Comparison of ENCODE assay signal across 23 cellular contexts in the genomic region with DNA sequence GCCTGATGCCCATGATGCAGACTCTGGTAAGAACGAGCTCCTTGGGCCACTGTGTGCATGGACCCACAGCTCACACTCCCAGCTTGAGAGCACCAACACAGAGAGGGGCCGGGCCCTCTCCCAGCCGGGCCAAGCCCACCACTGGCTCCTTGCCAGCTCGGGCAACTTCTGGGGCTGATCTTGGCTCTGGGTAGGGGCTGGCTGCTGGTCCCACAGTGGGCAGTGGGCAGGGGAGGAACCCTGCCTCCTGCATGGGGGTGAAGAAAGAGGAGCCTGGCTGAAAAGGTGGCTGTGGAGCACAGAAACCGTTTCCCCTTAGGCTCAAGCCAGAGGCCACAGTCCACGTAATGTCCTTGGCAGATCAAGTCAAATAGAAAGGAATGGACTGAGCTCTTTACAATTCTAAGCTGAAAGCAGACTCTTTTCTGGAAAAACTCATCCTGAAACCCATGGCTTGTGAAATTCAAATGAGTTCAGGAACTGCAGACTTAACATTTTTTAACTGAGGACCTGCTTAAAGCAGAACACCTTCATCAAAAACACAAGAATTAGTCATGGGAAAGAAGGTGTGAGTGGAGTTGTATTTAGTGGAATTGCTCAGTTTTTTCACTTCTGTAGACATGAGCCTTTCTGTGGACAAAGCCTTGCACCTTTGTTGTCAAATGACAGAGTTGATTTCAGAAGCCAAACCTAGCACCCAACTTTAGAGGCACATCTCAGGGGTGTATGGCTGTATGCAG.
DNase-seq lines count a peak whose midpoint lies in the region; ATAC-seq and TF ChIP-seq lines count a peak whose summit lies in the region.
"Had no signal": no experiment of that assay in that cellular context is flagged by ENCODE, and none has a peak within 500 bp of the region (broad histone marks: within the 10 kb centered on the region; RNA-seq: fewer than 3 reads in every experiment).

No MANE protein-coding gene starts in this region.

- H3K4me3 Mint-ChIP-seq in dendritic cell treated with granulocyte-macrophage colony-stimulating factor and Interleukin-4, amounts not matched to agents 40 ng/mL and 50 ng/mL, for 4 days, result no peak overlapping the region
- H3K4me3 Mint-ChIP-seq in neural progenitor cell (no peak overlapping the region), Caco-2 (ENCODE audit: unreplicated experiment) (no peak overlapping the region)
- H3K4me3 Mint-ChIP-seq: activated naive CD8-positive, alpha-beta T cell treated with anti-CD3 and anti-CD28 coated beads, Interleukin-2, amount 50 U/mL, for 24 hours; nephron; T-helper 17 cell had no signal

- CTCF ChIA-PET in Caco-2 (lab: Charles Lee), result no interaction called here

- no peaks in the 10 kb centered on the region for H3F3A ChIP-seq in neural progenitor cell (ENCODE audit: low read depth)

- H3K4me3 ChIP-seq in heart left ventricle, result no peak overlapping the region
- no peak overlapping the region for H3K4me3 ChIP-seq in neural progenitor cell
- no peak overlapping the region for H3K4me3 ChIP-seq in upper lobe of right lung
- H3K4me3 ChIP-seq in Caco-2 (ENCODE audit: low read depth, low read length), result no peak overlapping the region
- H3K4me3 ChIP-seq: BLaER1 treated with 17β-estradiol and CSF1 and Interleukin-3, amounts not matched to agents 10 nM and 100 nM; breast epithelium; smooth muscle cell had no signal

- no peak overlapping the region for H3K4me2 ChIP-seq in neural progenitor cell
- H3K4me2 ChIP-seq: smooth muscle cell had no signal

- peaks cover 0 to 82% (median 27%) of the 10 kb centered on the region in 9 donors for H3K36me3 ChIP-seq in heart left ventricle
- H3K36me3 ChIP-seq in neural progenitor cell, result no peaks in the 10 kb centered on the region
- H3K36me3 ChIP-seq in upper lobe of right lung, result peaks cover 64% of the 10 kb centered on the region
- H3K36me3 ChIP-seq in Caco-2 (ENCODE audit: control insufficient read depth, insufficient read depth, low read length), result no peaks in the 10 kb centered on the region
- H3K36me3 ChIP-seq: breast epithelium had no signal

- no peaks in the 10 kb centered on the region for H3K27me3 Mint-ChIP-seq in dendritic cell treated with granulocyte-macrophage colony-stimulating factor and Interleukin-4, amounts not matched to agents 40 ng/mL and 50 ng/mL, for 4 days
- peaks cover 9% of the 10 kb centered on the region for H3K27me3 Mint-ChIP-seq in neural progenitor cell (ENCODE audit: insufficient read depth, low read depth)
- H3K27me3 Mint-ChIP-seq in Caco-2 (ENCODE audit: insufficient read depth, unreplicated experiment), result no peaks in the 10 kb centered on the region
- H3K27me3 Mint-ChIP-seq: activated naive CD8-positive, alpha-beta T cell treated with anti-CD3 and anti-CD28 coated beads, Interleukin-2, amount 50 U/mL, for 24 hours; T-helper 17 cell had no signal

- BruUV-seq in Caco-2 (replicated peaks; lab: Mats Ljungman, UMichigan), result no TSS peak

- peaks cover 79% of the 10 kb centered on the region for H3K4me1 Mint-ChIP-seq in dendritic cell treated with granulocyte-macrophage colony-stimulating factor and Interleukin-4, amounts not matched to agents 40 ng/mL and 50 ng/mL, for 4 days (ENCODE audit: low read depth)
- H3K4me1 Mint-ChIP-seq in neural progenitor cell, result peaks cover 25% of the 10 kb centered on the region
- H3K4me1 Mint-ChIP-seq in Caco-2 (ENCODE audit: low read depth, unreplicated experiment), result no peaks in the 10 kb centered on the region

- no peaks in the 10 kb centered on the region for H3K9me3 Mint-ChIP-seq in dendritic cell treated with granulocyte-macrophage colony-stimulating factor and Interleukin-4, amounts not matched to agents 40 ng/mL and 50 ng/mL, for 4 days
- no peaks in the 10 kb centered on the region for H3K9me3 Mint-ChIP-seq in neural progenitor cell
- H3K9me3 Mint-ChIP-seq in Caco-2 (ENCODE audit: unreplicated experiment), result no peaks in the 10 kb centered on the region
- H3K9me3 Mint-ChIP-seq: activated naive CD8-positive, alpha-beta T cell treated with anti-CD3 and anti-CD28 coated beads, Interleukin-2, amount 50 U/mL, for 24 hours; activated T-helper 2 cell treated with anti-CD3 and anti-CD28 coated beads, Interferon-gamma antibody, Interleukin-2, Interleukin-4, amounts not matched to agents 10 μg/mL and 5 μg/mL and 100 μg/mL, durations not matched to agents 14 hours and 24 hours and 36 hours; nephron had no signal

- no peak overlapping the region for H2AFZ ChIP-seq in neural progenitor cell (replicated peaks)

- no peaks in the 10 kb centered on the region for H4K20me1 ChIP-seq in neural progenitor cell (ENCODE audit: low read depth)

- H3K4me1 ChIP-seq in heart left ventricle (peaks cover 0 to 39% (median 16%) of the 10 kb centered on the region in 12 donors), neural progenitor cell (peaks cover 4% of the 10 kb centered on the region), upper lobe of right lung (no peaks in the 10 kb centered on the region), Caco-2 (no peaks in the 10 kb centered on the region)
- H3K4me1 ChIP-seq: breast epithelium had no signal

- peak overlapping the region in 9 of 12 donors; percentile 21 to 68 (median 56) for H3K27ac ChIP-seq in heart left ventricle
- no peak overlapping the region for H3K27ac ChIP-seq in neural progenitor cell
- H3K27ac ChIP-seq in upper lobe of right lung, result peak overlapping the region; percentile 30

- no peak overlapping the region for H3K9ac ChIP-seq in neural progenitor cell

- no peak for TF ChIP-seq POLR2A in heart left ventricle (IDR thresholded peaks at IDR 0.05)

- 78 to 88% (median 81%) methylated on average over 6 of the region's 6 CpGs for WGBS in heart left ventricle, 4 donors

- intact Hi-C loops in heart left ventricle (cut with DNase I), result no loop called here
- intact Hi-C loops in Right ventricle myocardium inferior (cut with DNase I), result no loop called here
- intact Hi-C loops in dendritic cell treated with granulocyte-macrophage colony-stimulating factor and Interleukin-4, amounts not matched to agents 40 ng/mL and 50 ng/mL, for 4 days (cut with micrococcal nuclease), result no loop called here
- intact Hi-C loops in upper lobe of right lung (cut with DNase I), result no loop called here
- intact Hi-C loops in Caco-2 (cut with micrococcal nuclease; ENCODE audit: unreplicated experiment), result no loop called here

- DNase-seq in heart left ventricle, result no peak
- no peak for DNase-seq in Right ventricle myocardium inferior (ENCODE audit: missing footprints)
- DNase-seq in neural progenitor cell (ENCODE audit: low spot score), result no peak
- no peak for DNase-seq in upper lobe of right lung
- DNase-seq in islet precursor cell, result no peak
- no peak for DNase-seq in Caco-2
- no peak for DNase-seq in SIG-M5 treated with dmso at 0.1 percent for 504 hours (lab: John Stamatoyannopoulos, UW; ENCODE audit: unreplicated experiment)
- DNase-seq: activated naive CD8-positive, alpha-beta T cell treated with anti-CD3 and anti-CD28 coated beads, Interleukin-2, amount 50 U/mL, for 24 hours; HCEC 1CT; Kasumi-1; midbrain; NCI-H1092 treated with DMSO at 0.1 percent for 48 hours; NCI-H2029; NCI-H226; NCI-H774; stimulated activated CD4-positive, alpha-beta T cell treated with anti-CD3 and anti-CD28 coated beads, Interleukin-4, amount 100 ng/mL, for 1 hour; T-helper 17 cell had no signal

- peak overlapping the region; percentile 62 for H3K27ac Mint-ChIP-seq in dendritic cell treated with granulocyte-macrophage colony-stimulating factor and Interleukin-4, amounts not matched to agents 40 ng/mL and 50 ng/mL, for 4 days
- peak overlapping the region; percentile 66 for H3K27ac Mint-ChIP-seq in neural progenitor cell
- no peak overlapping the region for H3K27ac Mint-ChIP-seq in Caco-2 (ENCODE audit: unreplicated experiment)
- H3K27ac Mint-ChIP-seq: activated naive CD8-positive, alpha-beta T cell treated with anti-CD3 and anti-CD28 coated beads, Interleukin-2, amount 50 U/mL, for 24 hours; activated T-helper 2 cell treated with anti-CD3 and anti-CD28 coated beads, Interferon-gamma antibody, Interleukin-2, Interleukin-4, amounts not matched to agents 10 μg/mL and 5 μg/mL and 100 μg/mL, durations not matched to agents 14 hours and 24 hours and 36 hours; nephron; T-helper 17 cell had no signal

- POLR2A ChIA-PET in Caco-2 (lab: Charles Lee), result interaction anchor here (0.6 kb wide), 1 partner anchor 259 kb away, joined by 8 read pairs; no protein-coding TSS in a partner anchor

- H3K79me2 ChIP-seq in neural progenitor cell (ENCODE audit: low read depth), result no peaks in the 10 kb centered on the region

- no peaks in the 10 kb centered on the region for H3K27me3 ChIP-seq in heart left ventricle
- H3K27me3 ChIP-seq in neural progenitor cell, result no peaks in the 10 kb centered on the region
- H3K27me3 ChIP-seq in upper lobe of right lung, result no peaks in the 10 kb centered on the region
- no peaks in the 10 kb centered on the region for H3K27me3 ChIP-seq in Caco-2 (replicated peaks; ENCODE audit: control insufficient read depth, insufficient read depth, low read length)
- H3K27me3 ChIP-seq: BLaER1 treated with 17β-estradiol and CSF1 and Interleukin-3, amounts not matched to agents 10 nM and 100 nM; breast epithelium had no signal

- TF ChIP-seq CTCF in heart left ventricle (IDR thresholded peaks at IDR 0.05), result no peak
- TF ChIP-seq CTCF in neural progenitor cell (IDR thresholded peaks at IDR 0.05), result no peak
- TF ChIP-seq CTCF in upper lobe of right lung (IDR thresholded peaks at IDR 0.05), result no peak
- no peak for TF ChIP-seq CTCF in Caco-2 (IDR thresholded peaks at IDR 0.05; ENCODE audit: insufficient read depth in 1 of 2, low read depth in 1 of 2, low read length in 1 of 2, severe bottlenecking in 1 of 2, unreplicated experiment in 1 of 2)

- H3K36me3 Mint-ChIP-seq in dendritic cell treated with granulocyte-macrophage colony-stimulating factor and Interleukin-4, amounts not matched to agents 40 ng/mL and 50 ng/mL, for 4 days (ENCODE audit: low read depth), result peaks cover 100% of the 10 kb centered on the region
- H3K36me3 Mint-ChIP-seq in neural progenitor cell (peaks cover 27% of the 10 kb centered on the region), Caco-2 (ENCODE audit: insufficient read depth, unreplicated experiment) (peaks cover 54% of the 10 kb centered on the region)

- ATAC-seq in heart left ventricle (no peak), Right ventricle myocardium inferior (no peak), upper lobe of right lung (no peak)
- ATAC-seq: activated naive CD8-positive, alpha-beta T cell treated with anti-CD3 and anti-CD28 coated beads, Interleukin-2, amount 50 U/mL, for 24 hours; T-helper 17 cell had no signal

- H3K9me3 ChIP-seq in heart left ventricle (no peaks in the 10 kb centered on the region), neural progenitor cell (ENCODE audit: low read depth) (no peaks in the 10 kb centered on the region), upper lobe of right lung (no peaks in the 10 kb centered on the region), Caco-2 (no peaks in the 10 kb centered on the region)
- H3K9me3 ChIP-seq: breast epithelium had no signal
